18 cellular contexts compared by ENCODE assay signal in the genomic region with DNA sequence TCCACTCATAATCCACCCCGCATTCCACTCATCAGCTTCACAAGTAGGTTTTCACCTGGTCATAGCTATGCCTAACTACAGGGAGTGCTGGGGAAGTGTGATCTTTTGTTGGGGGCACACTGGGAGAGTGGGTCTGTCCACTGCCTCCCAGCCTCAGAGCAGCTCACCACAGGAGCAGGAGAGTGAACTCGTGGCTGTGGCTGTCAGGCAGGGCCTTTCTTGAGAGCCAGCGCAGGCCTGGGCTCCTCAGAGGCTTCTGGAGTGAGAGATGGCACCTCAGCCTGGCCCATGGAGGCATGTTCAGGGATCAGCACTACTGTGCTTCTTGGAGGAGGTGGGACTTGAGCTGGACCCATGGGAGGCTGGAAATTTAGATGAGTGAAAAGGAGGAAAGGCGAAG. TPM values are rescaled to one million over a fixed set of nuclear protein-coding genes. Genes with fewer than 3 reads are reported as not detected.
DNase-seq lines count a peak whose midpoint lies in the region; ATAC-seq and TF ChIP-seq lines count a peak whose summit lies in the region.
"Had no signal": no experiment of that assay in that cellular context is flagged by ENCODE, and none has a peak within 500 bp of the region (broad histone marks: within the 10 kb centered on the region; RNA-seq: fewer than 3 reads in every experiment).

No MANE protein-coding gene starts in this region.

- peaks cover 9% of the 10 kb centered on the region for H3K36me3 Mint-ChIP-seq in activated naive CD4-positive, alpha-beta T cell treated with anti-CD3 and anti-CD28 coated beads, Interleukin-2, amount 50 U/mL, for 24 hours
- peaks cover 29% of the 10 kb centered on the region for H3K36me3 Mint-ChIP-seq in activated CD4-positive, alpha-beta memory T cell treated with anti-CD3 and anti-CD28 coated beads for 36 hours
- H3K36me3 Mint-ChIP-seq in brain = peaks cover 49% of the 10 kb centered on the region
- peaks cover 28% of the 10 kb centered on the region for H3K36me3 Mint-ChIP-seq in stimulated activated effector memory CD8-positive, alpha-beta T cell treated with anti-CD3 and anti-CD28 coated beads, Interleukin-12 subunit alpha, Interleukin-12 subunit beta, amount 100 ng/mL, for 72 hours

- POLR2A ChIA-PET in activated CD4-positive, alpha-beta memory T cell treated with anti-CD3 and anti-CD28 coated beads for 36 hours (lab: Charles Lee) = interaction anchor here (1.3 kb wide), 1 partner anchor 12 kb away, joined by 3 read pairs; no protein-coding TSS in a partner anchor

- CTCF ChIA-PET in activated CD4-positive, alpha-beta memory T cell treated with anti-CD3 and anti-CD28 coated beads for 36 hours (lab: Charles Lee) = interaction anchor here (1.1 to 1.2 kb wide), 2 partner anchors 14 to 38 kb away, joined by 3 to 5 read pairs; no protein-coding TSS in a partner anchor

- intact Hi-C loops in activated CD4-positive, alpha-beta memory T cell treated with anti-CD3 and anti-CD28 coated beads for 36 hours (cut with micrococcal nuclease) = no loop called here

- H3K4me3 Mint-ChIP-seq in activated naive CD4-positive, alpha-beta T cell treated with anti-CD3 and anti-CD28 coated beads, Interleukin-2, amount 50 U/mL, for 24 hours = no peak overlapping the region
- H3K4me3 Mint-ChIP-seq in activated CD4-positive, alpha-beta memory T cell treated with anti-CD3 and anti-CD28 coated beads for 36 hours = no peak overlapping the region
- H3K4me3 Mint-ChIP-seq in brain = no peak overlapping the region
- H3K4me3 Mint-ChIP-seq in stimulated activated effector memory CD8-positive, alpha-beta T cell treated with anti-CD3 and anti-CD28 coated beads, Interleukin-12 subunit alpha, Interleukin-12 subunit beta, amount 100 ng/mL, for 72 hours = no peak overlapping the region
- H3K4me3 Mint-ChIP-seq: HFFc6 had no signal

- H3K4me1 Mint-ChIP-seq in activated naive CD4-positive, alpha-beta T cell treated with anti-CD3 and anti-CD28 coated beads, Interleukin-2, amount 50 U/mL, for 24 hours = no peaks in the 10 kb centered on the region
- H3K4me1 Mint-ChIP-seq in activated CD4-positive, alpha-beta memory T cell treated with anti-CD3 and anti-CD28 coated beads for 36 hours (ENCODE audit: low read depth) = peaks cover 4% of the 10 kb centered on the region
- peaks cover 8% of the 10 kb centered on the region for H3K4me1 Mint-ChIP-seq in brain
- peaks cover 20% of the 10 kb centered on the region for H3K4me1 Mint-ChIP-seq in stimulated activated effector memory CD8-positive, alpha-beta T cell treated with anti-CD3 and anti-CD28 coated beads, Interleukin-12 subunit alpha, Interleukin-12 subunit beta, amount 100 ng/mL, for 72 hours

- TF ChIP-seq CTCF in brain (conservative IDR thresholded peaks at IDR 0.05) = no peak

- no peak for DNase-seq in activated naive CD4-positive, alpha-beta T cell (lab: John Stamatoyannopoulos, UW)
- DNase-seq in activated CD4-positive, alpha-beta memory T cell treated with anti-CD3 and anti-CD28 coated beads for 36 hours = no peak
- no peak for DNase-seq in stimulated activated effector memory CD8-positive, alpha-beta T cell treated with anti-CD3 and anti-CD28 coated beads, Interleukin-12 subunit alpha, Interleukin-12 subunit beta, amount 100 ng/mL, for 72 hours (ENCODE audit: low spot score in 2 of 2)
- DNase-seq in NCI-H1417 treated with DMSO at 0.1 percent for 48 hours (lab: John Stamatoyannopoulos, UW) = no peak
- DNase-seq in activated gamma-delta T cell treated with Interleukin-2 at 50 U/mL for 16 hours = no peak
- DNase-seq: BE2C, GF-D8, HFFc6, NCI-H1694, NCI-H345, NCI-H526 treated with DMSO at 0.1 percent for 48 hours had no signal

- H3K27ac Mint-ChIP-seq in activated naive CD4-positive, alpha-beta T cell treated with anti-CD3 and anti-CD28 coated beads, Interleukin-2, amount 50 U/mL, for 24 hours = peak overlapping the region; percentile 93
- peak overlapping the region; percentile 40 for H3K27ac Mint-ChIP-seq in activated CD4-positive, alpha-beta memory T cell treated with anti-CD3 and anti-CD28 coated beads for 36 hours
- H3K27ac Mint-ChIP-seq in brain = peak overlapping the region in 3 of 5 experiments; percentile 15 to 51 (median 22)
- peak overlapping the region; percentile 89 for H3K27ac Mint-ChIP-seq in stimulated activated effector memory CD8-positive, alpha-beta T cell treated with anti-CD3 and anti-CD28 coated beads, Interleukin-12 subunit alpha, Interleukin-12 subunit beta, amount 100 ng/mL, for 72 hours
- H3K27ac Mint-ChIP-seq: HFFc6 had no signal

- no peak for ATAC-seq in stimulated activated effector memory CD8-positive, alpha-beta T cell treated with anti-CD3 and anti-CD28 coated beads, Interleukin-12 subunit alpha, Interleukin-12 subunit beta, amount 100 ng/mL, for 72 hours

- H3K27me3 Mint-ChIP-seq in activated naive CD4-positive, alpha-beta T cell treated with anti-CD3 and anti-CD28 coated beads, Interleukin-2, amount 50 U/mL, for 24 hours = no peaks in the 10 kb centered on the region
- no peaks in the 10 kb centered on the region for H3K27me3 Mint-ChIP-seq in activated CD4-positive, alpha-beta memory T cell treated with anti-CD3 and anti-CD28 coated beads for 36 hours
- peaks cover 2% of the 10 kb centered on the region for H3K27me3 Mint-ChIP-seq in brain

- H3K9me3 Mint-ChIP-seq in activated naive CD4-positive, alpha-beta T cell treated with anti-CD3 and anti-CD28 coated beads, Interleukin-2, amount 50 U/mL, for 24 hours = no peaks in the 10 kb centered on the region
- H3K9me3 Mint-ChIP-seq in activated CD4-positive, alpha-beta memory T cell treated with anti-CD3 and anti-CD28 coated beads for 36 hours = no peaks in the 10 kb centered on the region
- H3K9me3 Mint-ChIP-seq in brain = no peaks in the 10 kb centered on the region
- no peaks in the 10 kb centered on the region for H3K9me3 Mint-ChIP-seq in stimulated activated effector memory CD8-positive, alpha-beta T cell treated with anti-CD3 and anti-CD28 coated beads, Interleukin-12 subunit alpha, Interleukin-12 subunit beta, amount 100 ng/mL, for 72 hours
- H3K9me3 Mint-ChIP-seq: HFFc6 had no signal

RNA-seq across cellular contexts. Expression of a gene that starts 4.0 kb away (rescaled TPM):
- 10 to 100 TPM; 17.3 to 24.0 TPM for total RNA-seq in activated CD4-positive, alpha-beta memory T cell treated with anti-CD3 and anti-CD28 coated beads for 36 hours
- polyA plus RNA-seq in brain (ENCODE audit: insufficient read depth, low read depth, low replicate concordance) = 1.7 TPM
- total RNA-seq: RPMI7951 had no signal
- polyA plus RNA-seq: AG04450 had no signal

RNA-seq across cellular contexts. Expression of a gene that starts 6.4 kb away (rescaled TPM):
- total RNA-seq in activated CD4-positive, alpha-beta memory T cell treated with anti-CD3 and anti-CD28 coated beads for 36 hours = 100 to 1,000 TPM; 155 to 158 TPM
- polyA plus RNA-seq in brain (ENCODE audit: insufficient read depth, low read depth, low replicate concordance) = 107 TPM

RNA-seq across cellular contexts. Expression of a gene that starts 32.0 kb away (rescaled TPM):
- 1 to 10 TPM in 1 of 2 experiments, not detected in 1; 1.0 TPM for total RNA-seq in activated CD4-positive, alpha-beta memory T cell treated with anti-CD3 and anti-CD28 coated beads for 36 hours
- polyA plus RNA-seq in brain (ENCODE audit: insufficient read depth, low read depth, low replicate concordance) = not detected
- total RNA-seq: H1, HFFc6, K562, OCI-LY7, RPMI7951 had no signal
- polyA plus RNA-seq: AG04450, H1, K562 had no signal

RNA-seq across cellular contexts. Expression of a gene that starts 45.1 kb away (rescaled TPM):
- total RNA-seq in activated CD4-positive, alpha-beta memory T cell treated with anti-CD3 and anti-CD28 coated beads for 36 hours = not detected
- polyA plus RNA-seq in brain (ENCODE audit: insufficient read depth, low read depth, low replicate concordance) = 1,079 TPM
- total RNA-seq: H1, HFFc6, K562, OCI-LY7, RPMI7951 had no signal
- polyA plus RNA-seq: AG04450, K562 had no signal

Comparison
In these comparisons a context has a peak if more than half of its experiments do, and no peak if none do; other contexts are left out.
1. H3K27ac Mint-ChIP-seq: peak in every context shown above with its lines; median percentile 93 in activated naive CD4-positive, alpha-beta T cell treated with anti-CD3 and anti-CD28 coated beads, Interleukin-2, amount 50 U/mL, for 24 hours; 89 in stimulated activated effector memory CD8-positive, alpha-beta T cell treated with anti-CD3 and anti-CD28 coated beads, Interleukin-12 subunit alpha, Interleukin-12 subunit beta, amount 100 ng/mL, for 72 hours; 40 in activated CD4-positive, alpha-beta memory T cell treated with anti-CD3 and anti-CD28 coated beads for 36 hours; 22 in brain.